ENCODE assay signal across 1 cellular context in the genomic region with DNA sequence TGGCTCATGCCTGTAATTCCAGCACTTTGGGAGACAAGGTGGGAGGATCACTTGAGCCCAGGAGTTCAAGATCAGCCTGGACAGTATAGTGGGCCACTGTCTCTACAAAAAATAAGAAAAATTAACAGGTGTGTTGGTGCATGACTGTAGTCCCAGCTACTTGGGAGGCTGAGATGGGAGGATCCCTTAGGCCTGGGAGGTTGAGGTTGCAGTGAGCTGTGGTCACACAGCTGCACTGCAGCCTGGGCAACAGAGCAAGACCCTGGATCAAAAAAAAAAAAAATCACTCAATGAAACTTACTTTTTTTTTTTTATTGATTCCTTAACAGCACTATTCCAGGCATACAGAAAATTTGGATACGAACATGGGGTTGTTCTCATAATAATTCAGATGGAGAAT.
TF ChIP-seq lines count a peak whose summit lies in the region.

No MANE protein-coding gene starts in this region.

TF ChIP-seq in WTC11, 78 proteins besides CTCF, POLR2A, EP300 and RAD21 (continued from another document):
- TF ChIP-seq, protein P1, sequence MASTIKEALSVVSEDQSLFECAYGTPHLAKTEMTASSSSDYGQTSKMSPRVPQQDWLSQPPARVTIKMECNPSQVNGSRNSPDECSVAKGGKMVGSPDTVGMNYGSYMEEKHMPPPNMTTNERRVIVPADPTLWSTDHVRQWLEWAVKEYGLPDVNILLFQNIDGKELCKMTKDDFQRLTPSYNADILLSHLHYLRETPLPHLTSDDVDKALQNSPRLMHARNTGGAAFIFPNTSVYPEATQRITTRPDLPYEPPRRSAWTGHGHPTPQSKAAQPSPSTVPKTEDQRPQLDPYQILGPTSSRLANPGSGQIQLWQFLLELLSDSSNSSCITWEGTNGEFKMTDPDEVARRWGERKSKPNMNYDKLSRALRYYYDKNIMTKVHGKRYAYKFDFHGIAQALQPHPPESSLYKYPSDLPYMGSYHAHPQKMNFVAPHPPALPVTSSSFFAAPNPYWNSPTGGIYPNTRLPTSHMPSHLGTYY (CRISPR knock-in tag; IDR thresholded peaks at IDR 0.05), result 0 out of 2 replicates have a peak, but pooled peaks have one; percentile 22
- no peak for TF ChIP-seq GABPB1 (CRISPR knock-in tag; IDR thresholded peaks at IDR 0.05)
